Comparison of ENCODE assay signal across 12 cellular contexts in the genomic region with DNA sequence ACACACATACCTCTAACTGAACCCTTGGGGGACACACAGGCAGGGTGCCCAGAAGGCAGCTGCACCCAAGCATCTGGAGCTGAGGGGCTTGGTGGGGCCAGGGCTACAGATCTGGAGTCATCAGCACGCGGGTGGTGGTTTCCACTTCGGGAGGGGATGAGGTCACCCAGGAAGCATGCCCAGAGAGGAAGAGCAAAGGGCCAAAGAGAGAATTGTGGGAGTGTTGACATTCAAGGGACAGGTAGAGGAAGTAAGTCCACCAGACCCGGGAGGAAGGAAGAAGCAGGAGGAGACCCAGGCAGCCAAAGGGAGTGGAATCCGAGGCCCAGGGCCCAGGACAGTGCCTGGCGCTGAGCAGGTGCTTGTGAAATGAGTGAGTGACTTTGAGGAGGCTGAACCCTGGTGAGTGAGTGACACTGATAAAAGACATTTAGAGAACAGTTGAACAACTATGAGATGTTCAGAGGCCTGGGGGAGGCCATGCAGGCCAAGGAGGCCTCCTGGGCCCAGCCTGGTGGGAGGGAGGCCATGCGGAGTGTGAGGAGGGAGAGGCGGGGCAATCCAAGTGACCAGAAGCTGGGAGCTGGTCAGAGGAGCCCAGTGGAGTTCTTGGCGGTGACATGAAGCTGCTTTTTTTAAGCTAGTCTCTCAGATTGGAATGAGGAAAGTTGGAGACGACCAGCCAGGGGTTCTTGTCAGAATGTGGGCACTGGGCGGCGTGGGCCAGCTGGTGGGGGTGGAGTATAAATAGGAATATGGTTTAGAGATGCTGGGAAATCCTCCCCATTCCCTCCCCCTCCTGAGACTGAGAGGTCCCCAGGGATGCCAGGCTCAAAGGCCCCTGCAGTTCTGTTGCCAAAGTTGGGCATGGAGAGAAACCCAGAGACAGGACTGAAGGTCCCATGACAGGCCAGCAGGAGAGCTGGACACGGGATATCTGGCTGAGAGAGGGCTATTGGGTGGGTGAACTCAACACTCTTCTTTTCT. TPM values are rescaled to one million over a fixed set of nuclear protein-coding genes. Genes with fewer than 3 reads are reported as not detected.
DNase-seq lines count a peak whose midpoint lies in the region; ATAC-seq and TF ChIP-seq lines count a peak whose summit lies in the region.
"Had no signal": no experiment of that assay in that cellular context is flagged by ENCODE, and none has a peak within 500 bp of the region (broad histone marks: within the 10 kb centered on the region; RNA-seq: fewer than 3 reads in every experiment).

No MANE protein-coding gene starts in this region.

- no peaks in the 10 kb centered on the region for H3K27me3 ChIP-seq in right lobe of liver
- H3K27me3 ChIP-seq in CD8-positive, alpha-beta memory T cell (ENCODE audit: insufficient read depth, low read length, poor library complexity, severe bottlenecking): no peaks in the 10 kb centered on the region

- intact Hi-C loops in right lobe of liver (cut with DNase I): no loop called here

- 49% methylated on average over 12 of the region's 13 CpGs for WGBS in right lobe of liver (ENCODE audit: insufficient coverage, low coverage, low lambda C conversion rate, missing lambda C conversion rate)

- H3K4me1 Mint-ChIP-seq in CD8-positive, alpha-beta memory T cell: no peaks in the 10 kb centered on the region

- DNase-seq in NCI-H1092 (lab: John Stamatoyannopoulos, UW) (peak; percentile 22), caudate nucleus (lab: John Stamatoyannopoulos, UW) (peak in 8 of 61 donors; percentile 28 to 62 (median 43)), right lobe of liver (peak in 1 of 3 donors; percentile 62), superior temporal gyrus (ENCODE audit: extremely low spot score) (peak; percentile 48), LoVo (ENCODE audit: low spot score) (no peak)
- DNase-seq in CD8-positive, alpha-beta memory T cell: no peak
- DNase-seq: activated CD4-positive, alpha-beta memory T cell treated with anti-CD3 and anti-CD28 coated beads for 36 hours; NCI-H2107 had no signal

- H3K36me3 Mint-ChIP-seq in CD8-positive, alpha-beta memory T cell: no peaks in the 10 kb centered on the region
- H3K36me3 Mint-ChIP-seq: activated CD4-positive, alpha-beta memory T cell treated with anti-CD3 and anti-CD28 coated beads for 36 hours had no signal

- H3K36me3 ChIP-seq in right lobe of liver: no peaks in the 10 kb centered on the region
- no peaks in the 10 kb centered on the region for H3K36me3 ChIP-seq in CD8-positive, alpha-beta memory T cell (ENCODE audit: insufficient read depth, low read length)
- H3K36me3 ChIP-seq: SJSA1 had no signal

- H3K27me3 Mint-ChIP-seq in CD8-positive, alpha-beta memory T cell: peaks cover 0 to 4% of the 10 kb centered on the region in 2 donors
- H3K27me3 Mint-ChIP-seq: activated CD4-positive, alpha-beta memory T cell treated with anti-CD3 and anti-CD28 coated beads for 36 hours had no signal

- POLR2A ChIA-PET in CD8-positive, alpha-beta memory T cell (lab: Charles Lee): no interaction called here

- no peak for TF ChIP-seq CTCF in right lobe of liver (IDR thresholded peaks at IDR 0.05)

- ATAC-seq in right lobe of liver (peak; percentile 7 to 94 (median 50)), HG02610 (IDR thresholded peaks at IDR 0.05; ENCODE audit: unreplicated experiment) (no peak), GM19351 (IDR thresholded peaks at IDR 0.05; ENCODE audit: unreplicated experiment) (no peak)

- CTCF ChIA-PET in CD8-positive, alpha-beta memory T cell (lab: Charles Lee): interaction anchor here (0.8 to 2.6 kb wide), 2 partner anchors 12 to 27 kb away, joined by 3 to 17 read pairs; no protein-coding TSS in a partner anchor

- peak overlapping the region in 1 of 3 donors; percentile 16 for H3K4me3 ChIP-seq in right lobe of liver
- H3K4me3 ChIP-seq in CD8-positive, alpha-beta memory T cell (ENCODE audit: low read length): no peak overlapping the region
- H3K4me3 ChIP-seq: SJSA1 had no signal

- H3K4me1 ChIP-seq in right lobe of liver: no peaks in the 10 kb centered on the region
- H3K4me1 ChIP-seq in CD8-positive, alpha-beta memory T cell (ENCODE audit: insufficient read depth, low read length): no peaks in the 10 kb centered on the region
- H3K4me1 ChIP-seq: SJSA1 had no signal

- TF ChIP-seq POLR2A in right lobe of liver (IDR thresholded peaks at IDR 0.05): no peak

- peak overlapping the region in 1 of 7 donors; percentile 12 for H3K4me3 Mint-ChIP-seq in CD8-positive, alpha-beta memory T cell
- H3K4me3 Mint-ChIP-seq: activated CD4-positive, alpha-beta memory T cell treated with anti-CD3 and anti-CD28 coated beads for 36 hours had no signal

- H3K9me3 ChIP-seq in right lobe of liver: no peaks in the 10 kb centered on the region
- no peaks in the 10 kb centered on the region for H3K9me3 ChIP-seq in CD8-positive, alpha-beta memory T cell (ENCODE audit: low read length)
- H3K9me3 ChIP-seq: SJSA1 had no signal

- H3K9me3 Mint-ChIP-seq in CD8-positive, alpha-beta memory T cell: no peaks in the 10 kb centered on the region
- H3K9me3 Mint-ChIP-seq: activated CD4-positive, alpha-beta memory T cell treated with anti-CD3 and anti-CD28 coated beads for 36 hours had no signal

- H3K27ac ChIP-seq in caudate nucleus (ENCODE audit: low read depth, low read length): peak overlapping the region; percentile 74
- peak overlapping the region in 1 of 3 donors; percentile 60 for H3K27ac ChIP-seq in right lobe of liver
- no peak overlapping the region for H3K27ac ChIP-seq in CD8-positive, alpha-beta memory T cell (ENCODE audit: low read depth, low read length)
- H3K27ac ChIP-seq: SJSA1 had no signal

- peak overlapping the region in 3 of 8 donors; percentile 14 to 81 (median 28) for H3K27ac Mint-ChIP-seq in CD8-positive, alpha-beta memory T cell
- H3K27ac Mint-ChIP-seq: activated CD4-positive, alpha-beta memory T cell treated with anti-CD3 and anti-CD28 coated beads for 36 hours had no signal

RNA-seq across cellular contexts. Expression of gene CDK18, which starts 7.9 kb away (rescaled TPM):
- 10 to 100 TPM in 3 of 6 experiments, 1 to 10 TPM in 3; 6.3 to 22.3 (median 9.7) TPM for total RNA-seq in right lobe of liver
- total RNA-seq in CD8-positive, alpha-beta memory T cell: 1 to 10 TPM; 1.4 to 1.6 TPM
- polyA plus RNA-seq in CD8-positive, alpha-beta memory T cell: 0.43 TPM

RNA-seq across cellular contexts. Expression of gene BLACAT1, which starts 56.5 kb away (rescaled TPM):
- total RNA-seq in right lobe of liver: under 1 TPM in 1 of 6 experiments, not detected in 5; 0.06 TPM
- total RNA-seq in CD8-positive, alpha-beta memory T cell: under 1 TPM in 1 of 2 experiments, not detected in 1; 0.09 TPM
- polyA plus RNA-seq in CD8-positive, alpha-beta memory T cell: not detected
- total RNA-seq: SJSA1, subcutaneous adipose tissue had no signal

Comparison
In these comparisons a context has a peak if more than half of its experiments do, and no peak if none do; other contexts are left out.
1. DNase-seq: peak in NCI-H1092 (single experiment) and superior temporal gyrus (single experiment); none in LoVo (single experiment) and CD8-positive, alpha-beta memory T cell (0 of 5).
2. ATAC-seq: peak in right lobe of liver (4 of 4); none in HG02610 (single experiment) and GM19351 (single experiment).